30 cellular contexts compared by ENCODE assay signal in the genomic region with DNA sequence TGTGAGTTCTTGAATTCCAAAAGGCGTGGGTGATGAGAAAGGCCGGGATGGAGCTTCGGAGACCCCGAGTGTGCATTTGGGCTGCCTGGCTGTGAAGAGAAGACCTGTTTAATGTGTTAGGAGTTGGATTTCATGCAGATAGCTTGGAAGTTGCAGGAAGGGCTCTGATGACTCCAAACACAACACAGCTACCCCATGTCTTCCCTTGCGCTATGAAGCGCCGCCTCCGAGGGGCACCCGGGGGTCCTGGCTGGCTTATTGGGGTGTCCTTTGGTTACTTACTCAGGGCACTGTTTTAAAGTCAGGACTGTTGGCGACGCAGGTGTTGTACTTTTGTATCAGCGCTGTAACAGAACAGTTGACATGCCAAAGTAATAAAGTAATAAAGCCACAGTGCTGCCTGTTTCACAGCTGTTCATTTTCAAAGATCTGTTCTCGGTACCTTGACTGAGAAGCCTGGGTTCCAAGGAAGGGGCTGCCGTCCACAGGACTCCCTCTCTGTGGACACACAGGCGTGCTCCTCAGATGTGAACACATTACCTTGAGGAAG.
DNase-seq lines count a peak whose midpoint lies in the region; ATAC-seq and TF ChIP-seq lines count a peak whose summit lies in the region.
"Had no signal": no experiment of that assay in that cellular context is flagged by ENCODE, and none has a peak within 500 bp of the region (broad histone marks: within the 10 kb centered on the region; RNA-seq: fewer than 3 reads in every experiment).

No MANE protein-coding gene starts in this region.

- H3K4me2 ChIP-seq in skeletal muscle satellite cell (ENCODE audit: low read length) (peak overlapping the region; percentile 31), SK-N-SH (no peak overlapping the region)

- peaks cover 87% of the 10 kb centered on the region for H3K36me3 Mint-ChIP-seq in activated CD4-positive, alpha-beta memory T cell treated with anti-CD3 and anti-CD28 coated beads, Interleukin-2, amount 10 ng/mL, durations not matched to agents 7 days and 5 days (ENCODE audit: low read depth)
- H3K36me3 Mint-ChIP-seq in activated CD4-positive, alpha-beta memory T cell treated with anti-CD3 and anti-CD28 coated beads for 36 hours, result peaks cover 69% of the 10 kb centered on the region
- H3K36me3 Mint-ChIP-seq in brain, result peaks cover 88% of the 10 kb centered on the region

- TF ChIP-seq RAD21 in SK-N-SH (IDR thresholded peaks at IDR 0.05; ENCODE audit: low read length), result no peak

- no peaks in the 10 kb centered on the region for H3K9me3 Mint-ChIP-seq in activated CD4-positive, alpha-beta memory T cell treated with anti-CD3 and anti-CD28 coated beads, Interleukin-2, amount 10 ng/mL, durations not matched to agents 7 days and 5 days
- no peaks in the 10 kb centered on the region for H3K9me3 Mint-ChIP-seq in activated CD4-positive, alpha-beta memory T cell treated with anti-CD3 and anti-CD28 coated beads for 36 hours
- no peaks in the 10 kb centered on the region for H3K9me3 Mint-ChIP-seq in brain
- H3K9me3 Mint-ChIP-seq: activated naive CD8-positive, alpha-beta T cell treated with anti-CD3 and anti-CD28 coated beads, Interleukin-2, amount 50 U/mL, for 24 hours; IgD-negative memory B cell; neural crest cell; stimulated activated naive CD8-positive, alpha-beta T cell treated with anti-CD3 and anti-CD28 coated beads, Interleukin-15, Interleukin-2, amounts not matched to agents 100 ng/mL and 50 ng/mL, for 24 hours had no signal

- TF ChIP-seq CTCF in brain (conservative IDR thresholded peaks at IDR 0.05) (no peak), SK-N-SH (IDR thresholded peaks at IDR 0.05) (no peak)

- H3K27me3 ChIP-seq in skeletal muscle satellite cell (ENCODE audit: control insufficient read depth, insufficient read depth, low read length) (no peaks in the 10 kb centered on the region), SK-N-SH (ENCODE audit: insufficient read depth) (no peaks in the 10 kb centered on the region)
- H3K27me3 ChIP-seq: heart right ventricle, MG63, spleen, thyroid gland had no signal

- no peak overlapping the region; a peak in 1 of 4 replicates for H3K27ac ChIP-seq in SK-N-SH (ENCODE audit: low read depth in 2 of 2, low read length in 1 of 2)
- H3K27ac ChIP-seq: 22Rv1, heart right ventricle, prostate gland, spleen, thyroid gland had no signal

- H3K9me3 ChIP-seq in skeletal muscle satellite cell (replicated peaks; ENCODE audit: low read length) (no peaks in the 10 kb centered on the region), SK-N-SH (no peaks in the 10 kb centered on the region)
- H3K9me3 ChIP-seq: heart right ventricle, MG63, prostate gland, spleen, thyroid gland had no signal

- H3F3A ChIP-seq in SK-N-SH (replicated peaks; ENCODE audit: insufficient read depth), result no peaks in the 10 kb centered on the region

- H3K9me2 ChIP-seq in SK-N-SH, result no peaks in the 10 kb centered on the region

- 91% methylated on average over 15 of the region's 15 CpGs for WGBS in SK-N-SH (ENCODE audit: low lambda C conversion rate)

- H3K4me3 ChIP-seq in skeletal muscle satellite cell (ENCODE audit: low read length), result no peak overlapping the region
- H3K4me3 ChIP-seq in SK-N-SH (ENCODE audit: low read depth in 2 of 2, low read length in 1 of 2), result no peak overlapping the region
- H3K4me3 ChIP-seq: heart right ventricle, MG63, prostate gland, spleen, thyroid gland had no signal

- no peak for ATAC-seq in GM18517 (IDR thresholded peaks at IDR 0.05; ENCODE audit: unreplicated experiment)
- ATAC-seq: activated naive CD8-positive, alpha-beta T cell treated with anti-CD3 and anti-CD28 coated beads, Interleukin-2, amount 50 U/mL, for 24 hours; HCT116; left lobe of liver; SK-N-SH treated with all-trans-retinoic acid at 6 μM for 48 hours had no signal

- no peak overlapping the region for H3K4me3 Mint-ChIP-seq in activated CD4-positive, alpha-beta memory T cell treated with anti-CD3 and anti-CD28 coated beads, Interleukin-2, amount 10 ng/mL, durations not matched to agents 7 days and 5 days
- H3K4me3 Mint-ChIP-seq in activated CD4-positive, alpha-beta memory T cell treated with anti-CD3 and anti-CD28 coated beads for 36 hours, result no peak overlapping the region
- H3K4me3 Mint-ChIP-seq in brain, result no peak overlapping the region
- H3K4me3 Mint-ChIP-seq: activated naive CD8-positive, alpha-beta T cell treated with anti-CD3 and anti-CD28 coated beads, Interleukin-2, amount 50 U/mL, for 24 hours; IgD-negative memory B cell; neural crest cell; stimulated activated naive CD8-positive, alpha-beta T cell treated with anti-CD3 and anti-CD28 coated beads, Interleukin-15, Interleukin-2, amounts not matched to agents 100 ng/mL and 50 ng/mL, for 24 hours had no signal

- H3K4me1 ChIP-seq in skeletal muscle satellite cell (ENCODE audit: control insufficient read depth, insufficient read depth, low read length), result peaks cover 4% of the 10 kb centered on the region
- peaks cover 0 to 30% of the 10 kb centered on the region in 2 experiments; a peak in 2 of 4 replicates for H3K4me1 ChIP-seq in SK-N-SH (ENCODE audit: control insufficient read depth in 1 of 2, insufficient read depth in 2 of 2, low read depth in 1 of 2, low read length in 1 of 2)

- CTCF ChIA-PET in activated CD4-positive, alpha-beta memory T cell treated with anti-CD3 and anti-CD28 coated beads, Interleukin-2, amount 10 ng/mL, durations not matched to agents 7 days and 5 days (lab: Charles Lee), result no interaction called here
- CTCF ChIA-PET in activated CD4-positive, alpha-beta memory T cell treated with anti-CD3 and anti-CD28 coated beads for 36 hours (lab: Charles Lee), result interaction anchor here (1.4 kb wide), 1 partner anchor 10 kb away, joined by 4 read pairs; no protein-coding TSS in a partner anchor
- CTCF ChIA-PET in SK-N-SH (lab: Yijun Ruan, JAX), result interaction anchor here (1.5 to 2.4 kb wide), 2 partner anchors 10 kb away, joined by 5 to 6 read pairs; no protein-coding TSS in a partner anchor

- no peak for TF ChIP-seq EP300 in SK-N-SH (IDR thresholded peaks at IDR 0.05; ENCODE audit: borderline replicate concordance in 1 of 2, low read depth in 1 of 2, low read length in 1 of 2)

- no peak overlapping the region for H2AFZ ChIP-seq in SK-N-SH (ENCODE audit: low read depth)

- H4K20me1 ChIP-seq in SK-N-SH (ENCODE audit: insufficient read depth), result no peaks in the 10 kb centered on the region

- POLR2A ChIA-PET in activated CD4-positive, alpha-beta memory T cell treated with anti-CD3 and anti-CD28 coated beads, Interleukin-2, amount 10 ng/mL, durations not matched to agents 7 days and 5 days (lab: Charles Lee), result interaction anchor here (1.1 kb wide), 1 partner anchor 16 kb away, joined by 3 read pairs; no protein-coding TSS in a partner anchor
- POLR2A ChIA-PET in activated CD4-positive, alpha-beta memory T cell treated with anti-CD3 and anti-CD28 coated beads for 36 hours (lab: Charles Lee), result no interaction called here
- POLR2A ChIA-PET in SK-N-SH (lab: Yijun Ruan, JAX), result interaction anchor here (1.4 kb wide), 1 partner anchor 10 kb away, joined by 4 read pairs; no protein-coding TSS in a partner anchor

- intact Hi-C loops in activated CD4-positive, alpha-beta memory T cell treated with anti-CD3 and anti-CD28 coated beads for 36 hours (cut with micrococcal nuclease), result no loop called here

- no peaks in the 10 kb centered on the region for H3K27me3 Mint-ChIP-seq in activated CD4-positive, alpha-beta memory T cell treated with anti-CD3 and anti-CD28 coated beads, Interleukin-2, amount 10 ng/mL, durations not matched to agents 7 days and 5 days
- H3K27me3 Mint-ChIP-seq in activated CD4-positive, alpha-beta memory T cell treated with anti-CD3 and anti-CD28 coated beads for 36 hours, result no peaks in the 10 kb centered on the region
- H3K27me3 Mint-ChIP-seq in brain, result no peaks in the 10 kb centered on the region
- H3K27me3 Mint-ChIP-seq: activated naive CD8-positive, alpha-beta T cell treated with anti-CD3 and anti-CD28 coated beads, Interleukin-2, amount 50 U/mL, for 24 hours; IgD-negative memory B cell; stimulated activated naive CD8-positive, alpha-beta T cell treated with anti-CD3 and anti-CD28 coated beads, Interleukin-15, Interleukin-2, amounts not matched to agents 100 ng/mL and 50 ng/mL, for 24 hours had no signal

- peak; percentile 9 for DNase-seq in activated CD4-positive, alpha-beta memory T cell treated with anti-CD3 and anti-CD28 coated beads, Interleukin-2, amount 10 ng/mL, durations not matched to agents 7 days and 5 days
- no peak for DNase-seq in activated CD4-positive, alpha-beta memory T cell treated with anti-CD3 and anti-CD28 coated beads for 36 hours
- DNase-seq in myocyte (ENCODE audit: low read depth) (peak; percentile 54), T1000 (lab: John Stamatoyannopoulos, UW) (no peak), SK-N-SH (no peak)
- DNase-seq: activated CD4-positive, CD25-positive, alpha-beta regulatory T cell; activated naive CD8-positive, alpha-beta T cell treated with anti-CD3 and anti-CD28 coated beads, Interleukin-2, amount 50 U/mL, for 24 hours; dermis blood vessel endothelial cell; DMS79; heart right ventricle; mesendoderm; MG63; NCI-H1436 treated with DMSO at 0.1 percent for 48 hours; NCI-H2171; NCI-H524 treated with DMSO at 0.1 percent for 48 hours; spleen; stimulated activated CD4-positive, alpha-beta T cell treated with anti-CD3 and anti-CD28 coated beads, Interleukin-4, amount 100 ng/mL, for 1 hour; T-helper 9 cell; thyroid gland had no signal

- H3K27ac Mint-ChIP-seq in activated CD4-positive, alpha-beta memory T cell treated with anti-CD3 and anti-CD28 coated beads, Interleukin-2, amount 10 ng/mL, durations not matched to agents 7 days and 5 days, result no peak overlapping the region
- H3K27ac Mint-ChIP-seq in activated CD4-positive, alpha-beta memory T cell treated with anti-CD3 and anti-CD28 coated beads for 36 hours, result no peak overlapping the region
- H3K27ac Mint-ChIP-seq in brain, result peak overlapping the region in 3 of 5 experiments; percentile 46 to 85 (median 82)
- H3K27ac Mint-ChIP-seq: activated naive CD8-positive, alpha-beta T cell treated with anti-CD3 and anti-CD28 coated beads, Interleukin-2, amount 50 U/mL, for 24 hours; IgD-negative memory B cell; stimulated activated naive CD8-positive, alpha-beta T cell treated with anti-CD3 and anti-CD28 coated beads, Interleukin-15, Interleukin-2, amounts not matched to agents 100 ng/mL and 50 ng/mL, for 24 hours had no signal

- H3K36me3 ChIP-seq in skeletal muscle satellite cell (ENCODE audit: insufficient read depth, low read length) (peaks cover 72% of the 10 kb centered on the region), SK-N-SH (replicated peaks in 1 of 2; ENCODE audit: control insufficient read depth in 1 of 2, insufficient read depth in 2 of 2, low read length in 1 of 2) (peaks cover 33 to 70% of the 10 kb centered on the region in 2 experiments)

- H3K4me1 Mint-ChIP-seq in activated CD4-positive, alpha-beta memory T cell treated with anti-CD3 and anti-CD28 coated beads, Interleukin-2, amount 10 ng/mL, durations not matched to agents 7 days and 5 days, result peaks cover 24% of the 10 kb centered on the region
- H3K4me1 Mint-ChIP-seq in activated CD4-positive, alpha-beta memory T cell treated with anti-CD3 and anti-CD28 coated beads for 36 hours (ENCODE audit: low read depth), result peaks cover 28% of the 10 kb centered on the region
- H3K4me1 Mint-ChIP-seq in brain, result peaks cover 41% of the 10 kb centered on the region

- peaks cover 5% of the 10 kb centered on the region; the same call in 1 of the 2 replicates for H3K79me2 ChIP-seq in SK-N-SH (ENCODE audit: insufficient read depth)

- H3K9ac ChIP-seq in skeletal muscle satellite cell (ENCODE audit: low read depth, low read length) (no peak overlapping the region), SK-N-SH (no peak overlapping the region)

Comparison
In these comparisons a context has a peak if more than half of its experiments do, and no peak if none do; other contexts are left out.
1. DNase-seq: peak in activated CD4-positive, alpha-beta memory T cell treated with anti-CD3 and anti-CD28 coated beads, Interleukin-2, amount 10 ng/mL, durations not matched to agents 7 days and 5 days (single experiment) and myocyte (single experiment); none in activated CD4-positive, alpha-beta memory T cell treated with anti-CD3 and anti-CD28 coated beads for 36 hours (single experiment), T1000 (single experiment) and SK-N-SH (single experiment).
2. H3K27ac Mint-ChIP-seq: peak in brain (3 of 5); none in activated CD4-positive, alpha-beta memory T cell treated with anti-CD3 and anti-CD28 coated beads, Interleukin-2, amount 10 ng/mL, durations not matched to agents 7 days and 5 days (single experiment) and activated CD4-positive, alpha-beta memory T cell treated with anti-CD3 and anti-CD28 coated beads for 36 hours (single experiment).